Comparison of ENCODE assay signal across 1 cellular context in the genomic region with DNA sequence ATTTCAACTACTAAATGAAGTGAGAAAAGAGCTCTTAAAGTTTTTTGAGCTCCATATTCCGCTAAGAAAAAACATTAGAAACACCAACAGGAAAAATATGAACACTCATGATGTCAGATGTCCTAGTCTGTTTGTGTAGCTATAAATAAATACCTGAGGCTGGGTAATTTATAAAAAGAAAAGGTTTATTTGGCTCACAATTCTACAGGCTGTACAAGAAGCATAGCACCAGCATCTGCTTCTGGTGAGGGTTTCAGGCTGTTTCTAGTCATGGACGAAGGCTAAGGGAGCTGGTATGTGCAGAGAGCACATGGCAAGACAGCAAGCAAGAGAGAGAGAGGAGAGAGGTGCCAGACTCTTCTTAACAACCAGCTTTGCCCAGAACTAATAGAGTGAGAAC.
TF ChIP-seq lines count a peak whose summit lies in the region.

No MANE protein-coding gene starts in this region.

TF ChIP-seq in endothelial cell of umbilical vein, 7 proteins besides CTCF, POLR2A, EP300 and RAD21 (continued from another document):
- TF ChIP-seq JUN (IDR thresholded peaks at IDR 0.05; ENCODE audit: borderline replicate concordance, insufficient read depth, insufficient read length, low read depth) (no peak), MYC (IDR thresholded peaks at IDR 0.05; ENCODE audit: low read depth, low read length) (no peak), MAX (IDR thresholded peaks at IDR 0.05; ENCODE audit: insufficient read depth, insufficient read length) (no peak), GATA2 (IDR thresholded peaks at IDR 0.05; ENCODE audit: insufficient read depth, insufficient read length, low read depth, low read length) (no peak), EZH2 (IDR thresholded peaks at IDR 0.05; ENCODE audit: borderline replicate concordance, low read depth, low read length, severe bottlenecking) (no peak)
TF ChIP-seq in endothelial cell of umbilical vein: peak in this region for 0.
